ENCODE assay signal across 27 cellular contexts in genomic region chrX:140822861-140823260, GRCh38.
DNase-seq lines count a peak whose midpoint lies in the region; ATAC-seq and TF ChIP-seq lines count a peak whose summit lies in the region.
"Had no signal": no experiment of that assay in that cellular context is flagged by ENCODE, and none has a peak within 500 bp of the region (broad histone marks: within the 10 kb centered on the region; RNA-seq: fewer than 3 reads in every experiment).

No MANE protein-coding gene starts in this region.

- H3K4me1 Mint-ChIP-seq in activated T-helper 2 cell treated with anti-CD3 and anti-CD28 coated beads, Interferon-gamma antibody, Interleukin-2, Interleukin-4, amounts not matched to agents 10 μg/mL and 5 μg/mL and 100 μg/mL, durations not matched to agents 14 hours and 24 hours and 36 hours (ENCODE audit: low read depth), result peaks cover 10% of the 10 kb centered on the region

- no peaks in the 10 kb centered on the region for H3K27me3 Mint-ChIP-seq in activated T-helper 2 cell treated with anti-CD3 and anti-CD28 coated beads, Interferon-gamma antibody, Interleukin-2, Interleukin-4, amounts not matched to agents 10 μg/mL and 5 μg/mL and 100 μg/mL, durations not matched to agents 14 hours and 24 hours and 36 hours (ENCODE audit: low read depth)
- H3K27me3 Mint-ChIP-seq: CD4-positive, alpha-beta memory T cell had no signal

- H3K27ac ChIP-seq in BLaER1 (no peak overlapping the region), OCI-LY7 (ENCODE audit: low read depth, low read length, poor library complexity, severe bottlenecking) (peak overlapping the region; percentile 91)
- H3K27ac ChIP-seq: A549 had no signal

- H3K4me1 ChIP-seq in BLaER1, result peaks cover 13% of the 10 kb centered on the region; the same call in 1 of the 2 replicates
- peaks cover 33% of the 10 kb centered on the region for H3K4me1 ChIP-seq in OCI-LY7 (ENCODE audit: insufficient read depth, low read length, poor library complexity, severe bottlenecking)
- H3K4me1 ChIP-seq: A549 had no signal

- H3K9me3 Mint-ChIP-seq in activated T-helper 2 cell treated with anti-CD3 and anti-CD28 coated beads, Interferon-gamma antibody, Interleukin-2, Interleukin-4, amounts not matched to agents 10 μg/mL and 5 μg/mL and 100 μg/mL, durations not matched to agents 14 hours and 24 hours and 36 hours, result no peaks in the 10 kb centered on the region

- no peak for ATAC-seq in Right ventricle myocardium superior (ENCODE audit: poor library complexity)
- ATAC-seq: A549, GM12878 had no signal

- CTCF ChIA-PET in OCI-LY7 (lab: Charles Lee; ENCODE audit: unreplicated experiment), result no interaction called here

- no peak overlapping the region for H3K4me3 ChIP-seq in BLaER1
- peak overlapping the region; percentile 63 for H3K4me3 ChIP-seq in OCI-LY7 (ENCODE audit: low read depth, low read length, poor library complexity, severe bottlenecking)
- H3K4me3 ChIP-seq: A549, GM12878 had no signal

- H3K4me2 ChIP-seq in BLaER1 (peak overlapping the region; percentile 21), OCI-LY7 (ENCODE audit: low read length) (peak overlapping the region; percentile 51)
- H3K4me2 ChIP-seq: A549, SK-N-SH had no signal

- peaks cover 4% of the 10 kb centered on the region for H3K36me3 Mint-ChIP-seq in activated T-helper 2 cell treated with anti-CD3 and anti-CD28 coated beads, Interferon-gamma antibody, Interleukin-2, Interleukin-4, amounts not matched to agents 10 μg/mL and 5 μg/mL and 100 μg/mL, durations not matched to agents 14 hours and 24 hours and 36 hours (ENCODE audit: low read depth)
- H3K36me3 Mint-ChIP-seq: CD4-positive, alpha-beta memory T cell had no signal

- H3K9me3 ChIP-seq in BLaER1, result no peaks in the 10 kb centered on the region
- no peaks in the 10 kb centered on the region for H3K9me3 ChIP-seq in OCI-LY7 (ENCODE audit: low read length)
- H3K9me3 ChIP-seq: A549, SK-N-SH had no signal

- DNase-seq in EH (ENCODE audit: low read depth) (peak; percentile 0), OCI-LY7 (ENCODE audit: low spot score) (peak; percentile 24), Right ventricle myocardium superior (no peak), retina (no peak), NCI-H1105 (lab: John Stamatoyannopoulos, UW) (no peak)
- no peak for DNase-seq in activated T-helper 2 cell treated with anti-CD3 and anti-CD28 coated beads, Interferon-gamma antibody, Interleukin-2, Interleukin-4, amounts not matched to agents 10 μg/mL and 5 μg/mL and 100 μg/mL, durations not matched to agents 14 hours and 24 hours and 36 hours (ENCODE audit: low spot score)
- DNase-seq: AML-193; C1 segment of cervical spinal cord; CD4-positive, alpha-beta memory T cell; COR-L47; DMS53; EL; GDM1; KBM-7; NCI-H1092; NCI-H1436; NCI-H187; NCI-H2081 treated with DMSO at 0.1 percent for 48 hours; NCI-H2171; NCI-H226; NCI-H510A; NCI-H69; SK-N-SH; SW 1271 had no signal

- TF ChIP-seq CTCF in OCI-LY7 (conservative IDR thresholded peaks at IDR 0.05; ENCODE audit: low read length), result no peak

- no peaks in the 10 kb centered on the region for H3K9me2 ChIP-seq in OCI-LY7 (ENCODE audit: insufficient read depth, low read length)
- H3K9me2 ChIP-seq: SK-N-SH had no signal

- no peak overlapping the region for H3K9ac ChIP-seq in BLaER1
- H3K9ac ChIP-seq: SK-N-SH had no signal

- peaks cover 16% of the 10 kb centered on the region; the same call in 1 of the 2 replicates for H4K20me1 ChIP-seq in BLaER1
- H4K20me1 ChIP-seq in OCI-LY7 (ENCODE audit: insufficient read depth, low read length), result no peaks in the 10 kb centered on the region

- POLR2A ChIA-PET in OCI-LY7 (lab: Charles Lee), result no interaction called here

- H3K27ac Mint-ChIP-seq in activated T-helper 2 cell treated with anti-CD3 and anti-CD28 coated beads, Interferon-gamma antibody, Interleukin-2, Interleukin-4, amounts not matched to agents 10 μg/mL and 5 μg/mL and 100 μg/mL, durations not matched to agents 14 hours and 24 hours and 36 hours, result peak overlapping the region; percentile 78
- H3K27ac Mint-ChIP-seq: CD4-positive, alpha-beta memory T cell had no signal

- TSS peak; percentile 90 for BruUV-seq in OCI-LY7 (replicated peaks; lab: Mats Ljungman, UMichigan)

- H3K27me3 ChIP-seq in BLaER1, result peaks cover 88% of the 10 kb centered on the region

- H3K79me2 ChIP-seq in OCI-LY7 (ENCODE audit: insufficient read depth, low read depth, low read length), result no peaks in the 10 kb centered on the region

- H2AFZ ChIP-seq in OCI-LY7 (ENCODE audit: low read length), result peak overlapping the region; percentile 50; the same call in 1 of the 2 replicates

- H3K36me3 ChIP-seq in BLaER1 (no peaks in the 10 kb centered on the region), OCI-LY7 (ENCODE audit: insufficient read depth, low read length) (no peaks in the 10 kb centered on the region)

- H3K4me3 Mint-ChIP-seq in activated T-helper 2 cell treated with anti-CD3 and anti-CD28 coated beads, Interferon-gamma antibody, Interleukin-2, Interleukin-4, amounts not matched to agents 10 μg/mL and 5 μg/mL and 100 μg/mL, durations not matched to agents 14 hours and 24 hours and 36 hours (ENCODE audit: low read depth), result no peak overlapping the region
- H3K4me3 Mint-ChIP-seq: CD4-positive, alpha-beta memory T cell had no signal

- intact Hi-C loops in OCI-LY7 (cut with micrococcal nuclease; ENCODE audit: unreplicated experiment) (loop anchor here (5.0 kb wide), 1 partner anchor 94 kb away; no protein-coding TSS in a partner anchor), Right ventricle myocardium superior (cut with DNase I) (no loop called here)
- intact Hi-C loops in activated T-helper 2 cell treated with anti-CD3 and anti-CD28 coated beads, Interferon-gamma antibody, Interleukin-2, Interleukin-4, amounts not matched to agents 10 μg/mL and 5 μg/mL and 100 μg/mL, durations not matched to agents 14 hours and 24 hours and 36 hours (cut with micrococcal nuclease), result loop anchor here (1.0 kb wide), 1 partner anchor 94 kb away; no protein-coding TSS in a partner anchor

Comparison
In these comparisons a context has a peak if more than half of its experiments do, and no peak if none do; other contexts are left out.
1. DNase-seq: peak in EH (single experiment) and OCI-LY7 (single experiment); none in activated T-helper 2 cell treated with anti-CD3 and anti-CD28 coated beads, Interferon-gamma antibody, Interleukin-2, Interleukin-4, amounts not matched to agents 10 μg/mL and 5 μg/mL and 100 μg/mL, durations not matched to agents 14 hours and 24 hours and 36 hours (single experiment), Right ventricle myocardium superior (single experiment), retina (single experiment) and NCI-H1105 (single experiment).